ENCODE assay signal across 9 cellular contexts in the genomic region with DNA sequence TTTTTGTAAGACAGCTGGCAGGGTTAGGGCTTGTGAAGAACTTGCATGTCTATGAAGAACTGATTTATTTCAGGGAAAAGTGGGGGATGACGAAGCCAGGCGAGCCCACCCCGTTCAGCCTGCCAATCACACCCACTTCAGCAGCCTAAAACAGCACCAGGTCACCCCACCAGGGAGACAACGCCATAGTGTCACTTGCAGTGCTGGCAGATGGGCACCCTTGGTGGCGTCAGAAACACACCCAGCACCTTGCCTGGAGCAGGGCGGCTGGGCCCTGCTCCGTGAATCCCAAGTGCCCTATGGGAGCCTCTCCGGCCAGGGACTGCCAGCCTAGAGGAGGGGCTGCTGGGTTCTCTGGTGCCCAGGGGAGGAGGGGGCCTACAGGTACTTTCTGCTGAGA. TPM values are rescaled to one million over a fixed set of nuclear protein-coding genes. Genes with fewer than 3 reads are reported as not detected.
DNase-seq lines count a peak whose midpoint lies in the region; ATAC-seq, FAIRE-seq and TF ChIP-seq lines count a peak whose summit lies in the region.
"Had no signal": no experiment of that assay in that cellular context is flagged by ENCODE, and none has a peak within 500 bp of the region (broad histone marks: within the 10 kb centered on the region; RNA-seq: fewer than 3 reads in every experiment).

No MANE protein-coding gene starts in this region.

- no peaks in the 10 kb centered on the region; the same call in 1 of the 2 replicates for H4K20me1 ChIP-seq in GM12878 (ENCODE audit: control insufficient read depth, insufficient read depth)

- H3K4me1 ChIP-seq in right cardiac atrium (ENCODE audit: control insufficient read depth, insufficient read depth, low read length): peaks cover 19% of the 10 kb centered on the region
- H3K4me1 ChIP-seq in GM12878 (ENCODE audit: control insufficient read depth, insufficient read depth, low read length): peaks cover 46% of the 10 kb centered on the region

- peaks cover 31 to 47% (median 45%) of the 10 kb centered on the region in 3 donors for H3K4me1 Mint-ChIP-seq in naive B cell

- FAIRE-seq in GM12878 (lab: Jason Lieb, UNC): no peak

- intact Hi-C loops in right cardiac atrium (cut with DNase I) (loop anchor here (5.0 to 10.0 kb wide), 3 partner anchors 111 to 124 kb away; a partner anchor contains a TSS), left ventricle myocardium superior (cut with micrococcal nuclease) (no loop called here), GM12878 (cut with micrococcal nuclease; ENCODE audit: unreplicated experiment) (no loop called here)

- no peak for TF ChIP-seq RAD21 in GM12878 (IDR thresholded peaks at IDR 0.05; ENCODE audit: insufficient read depth, low read depth, low read length)

- peaks cover 1% of the 10 kb centered on the region; the same call in 1 of the 2 replicates for H3K79me2 ChIP-seq in GM12878 (ENCODE audit: control insufficient read depth, insufficient read depth, low read length)

- CTCF ChIA-PET in GM12878 (lab: Yijun Ruan, JAX): interaction anchor here (0.7 to 2.9 kb wide), 2 partner anchors 123 to 282 kb away, joined by 3 to 8 read pairs; no protein-coding TSS in a partner anchor

- no peak overlapping the region for H2AFZ ChIP-seq in GM12878 (ENCODE audit: control insufficient read depth, low read depth, low read length)

- H3K9ac ChIP-seq in GM12878 (ENCODE audit: control insufficient read depth, insufficient read depth, low read length): no peak overlapping the region

- SMC1A ChIA-PET in GM12878 (lab: Charles Lee; ENCODE audit: uncharacterized antibody, unreplicated experiment): no interaction called here

- RAD21 ChIA-PET in GM12878 (lab: Charles Lee; ENCODE audit: unreplicated experiment): interaction anchor here (1.9 kb wide), 1 partner anchor 123 kb away, joined by 4 read pairs; no protein-coding TSS in a partner anchor

- no TSS peak for BruUV-seq in GM12878 (replicated peaks; lab: Mats Ljungman, UMichigan)

- DNase-seq in right cardiac atrium (peak in 2 of 3 donors; percentile 50 to 60), left ventricle myocardium superior (no peak), GM12878 (ENCODE audit: low read depth, low spot score) (no peak), naive B cell (no peak), iPS-NIHi11 (ENCODE audit: low spot score) (no peak), AG08395 (ENCODE audit: low spot score) (no peak)
- DNase-seq: NCI-H82 had no signal

- H3K4me3 ChIP-seq in right cardiac atrium (ENCODE audit: low read length): no peak overlapping the region
- H3K4me3 ChIP-seq in GM12878: no peak overlapping the region

- H3K27ac ChIP-seq in right cardiac atrium (ENCODE audit: low read length) (no peak overlapping the region), GM12878 (ENCODE audit: control insufficient read depth, insufficient read depth) (no peak overlapping the region)

- WGBS in right cardiac atrium: 61% methylated on average over 8 of the region's 8 CpGs
- 79% methylated on average over 8 of the region's 8 CpGs for WGBS in GM12878 (ENCODE audit: insufficient coverage, insufficient replicate concordance, low lambda C conversion rate, missing lambda C conversion rate)

- no peaks in the 10 kb centered on the region for H3K9me3 Mint-ChIP-seq in naive B cell

- POLR2A ChIA-PET in GM12878 (lab: Charles Lee): interaction anchor here (0.5 kb wide), 1 partner anchor 7 kb away, joined by 5 read pairs; no protein-coding TSS in a partner anchor

- peak overlapping the region; percentile 68 to 100 (median 86) for H3K27ac Mint-ChIP-seq in naive B cell

- no peaks in the 10 kb centered on the region for H3K9me3 ChIP-seq in right cardiac atrium (ENCODE audit: control insufficient read depth, low read length)
- H3K9me3 ChIP-seq in GM12878 (replicated peaks; ENCODE audit: control insufficient read depth, insufficient read depth, low read length): no peaks in the 10 kb centered on the region

- no peak for TF ChIP-seq CTCF in GM12878 (IDR thresholded peaks at IDR 0.05 in 2 of 3, conservative IDR thresholded peaks at IDR 0.05 in 1 of 3; ENCODE audit: control insufficient read depth in 2 of 3, extremely low read depth in 1 of 3, insufficient read depth in 1 of 3, low read depth in 3 of 3, low read length in 3 of 3)

- H3K36me3 ChIP-seq in GM12878 (ENCODE audit: control insufficient read depth in 2 of 2, insufficient read depth in 2 of 2, low read length in 1 of 2): peaks cover 16 to 19% of the 10 kb centered on the region in 2 experiments; a peak in 3 of 4 replicates

- H3K4me3 Mint-ChIP-seq in naive B cell: peak overlapping the region in 7 of 8 donors; percentile 65 to 82 (median 75)

- TF ChIP-seq POLR2A in GM12878 (IDR thresholded peaks at IDR 0.05; ENCODE audit: low read depth, low read length): peak; percentile 29; the same call in 1 of the 2 replicates

- H3K27me3 Mint-ChIP-seq in naive B cell: no peaks in the 10 kb centered on the region

- no peak for ATAC-seq in right cardiac atrium
- ATAC-seq in left ventricle myocardium superior: no peak
- ATAC-seq in GM12878: no peak
- ATAC-seq in naive B cell (ENCODE audit: low read depth in 2 of 2): no peak
- no peak for ATAC-seq in GM18519 (IDR thresholded peaks at IDR 0.05; ENCODE audit: low FRiP score, unreplicated experiment)
- ATAC-seq in HG02642 (IDR thresholded peaks at IDR 0.05; ENCODE audit: poor library complexity, unreplicated experiment): no peak

- H3K36me3 Mint-ChIP-seq in naive B cell: peaks cover 7 to 11% of the 10 kb centered on the region in 2 donors

- peak overlapping the region; percentile 13; the same call in 1 of the 2 replicates for H3K4me2 ChIP-seq in GM12878 (ENCODE audit: control insufficient read depth, insufficient read depth)

- in situ Hi-C loops in GM12878 (cut with MboI): loop anchor here (10.0 kb wide), 1 partner anchor 121 kb away; no protein-coding TSS in a partner anchor

- TF ChIP-seq EP300 in GM12878 (IDR thresholded peaks at IDR 0.05; ENCODE audit: borderline replicate concordance in 1 of 2, control insufficient read depth in 1 of 2, low read depth in 2 of 2, low read length in 2 of 2): no peak

- no peaks in the 10 kb centered on the region for H3K27me3 ChIP-seq in right cardiac atrium (ENCODE audit: control insufficient read depth, insufficient read depth)
- H3K27me3 ChIP-seq in GM12878 (replicated peaks in 1 of 2; ENCODE audit: control insufficient read depth in 2 of 2, insufficient read depth in 2 of 2, low read length in 1 of 2): no peaks in the 10 kb centered on the region

TF ChIP-seq in GM12878, 131 proteins besides CTCF, POLR2A, EP300 and RAD21:
- no peak for TF ChIP-seq SMARCA5 (IDR thresholded peaks at IDR 0.05)
- no peak for TF ChIP-seq HDAC2 (IDR thresholded peaks at IDR 0.05)
- TF ChIP-seq MEF2A (IDR thresholded peaks at IDR 0.05; ENCODE audit: insufficient read depth, low read depth, low read length): no peak
- TF ChIP-seq CREB1 (IDR thresholded peaks at IDR 0.05; ENCODE audit: low read depth): no peak
- TF ChIP-seq SMAD5 (IDR thresholded peaks at IDR 0.05; ENCODE audit: low read depth): no peak
- TF ChIP-seq ZNF384 (IDR thresholded peaks at IDR 0.05; ENCODE audit: borderline replicate concordance, low read depth, low read length): no peak
- TF ChIP-seq RCOR1 (conservative IDR thresholded peaks at IDR 0.05; ENCODE audit: low read depth, low read length): no peak
- no peak for TF ChIP-seq RELA (IDR thresholded peaks at IDR 0.05; ENCODE audit: borderline replicate concordance, partially characterized antibody)

RNA-seq across cellular contexts. Expression of a gene that starts 5.0 kb away (rescaled TPM):
- 10 to 100 TPM; 31.8 to 42.8 (median 38.2) TPM for total RNA-seq in right cardiac atrium
- polyA plus RNA-seq in right cardiac atrium: 25.5 TPM
- 24.4 TPM for total RNA-seq in left ventricle myocardium superior
- total RNA-seq in GM12878 (2013; cell fraction: nucleolus; rRNA removed): 113 and 124 TPM in 2 replicates
- 46.5 and 49.1 TPM in 2 replicates for total RNA-seq in GM12878 (2014; rRNA removed)
- total RNA-seq in GM12878 (2014; rRNA removed; fragmentation: Illumina TruSeq; extraction: Trizol): 27.0 and 30.2 TPM in 2 replicates
- total RNA-seq in GM12878 (2021): 78.7 and 93.2 TPM in 2 replicates
- polyA plus RNA-seq in GM12878 (2011; ENCODE audit: low read depth): 36.7 TPM
- 48.7 and 62.6 TPM in 2 replicates for polyA plus RNA-seq in GM12878 (2011; rRNA removed)
- polyA plus RNA-seq in GM12878 (2011; cell fraction: cytosol; rRNA removed): 72.7 and 78.2 TPM in 2 replicates
- polyA plus RNA-seq in GM12878 (2011; cell fraction: nucleus; rRNA removed): 242 and 315 TPM in 2 replicates
- 42.3 and 46.1 TPM in 2 replicates for polyA plus RNA-seq in GM12878 (2012)
- 10.6 and 32.9 TPM in 2 replicates for polyA plus RNA-seq in GM12878 (2014; fragmentation: Illumina TruSeq; extraction: Trizol)
- polyA plus RNA-seq in GM12878 (2014; fragmentation: Nextera tagmentation; extraction: Ambion mirVana): 1 to 10 TPM; 1.1 to 3.6 TPM
- 70.8 and 75.2 TPM in 2 replicates for polyA plus RNA-seq in GM12878 (2014; rRNA removed)
- 10 to 100 TPM; 44.6 to 60.6 TPM for polyA plus RNA-seq in GM12878 (2016; fragmentation: Nextera tagmentation; extraction: Ambion mirVana)
- 21.1 and 51.6 TPM in 2 replicates for polyA minus RNA-seq in GM12878 (2011; rRNA and poly(A)+ RNA removed)
- polyA minus RNA-seq in GM12878 (2011; cell fraction: cytosol; rRNA and poly(A)+ RNA removed): 29.9 and 30.3 TPM in 2 replicates
- polyA minus RNA-seq in GM12878 (2011; cell fraction: nucleus; rRNA and poly(A)+ RNA removed): 39.2 and 54.4 TPM in 2 replicates
- 10 to 100 TPM; 38.4 to 56.6 (median 44.5) TPM for polyA plus RNA-seq in naive B cell (ENCODE audit: low read depth in 6 of 6)

RNA-seq across cellular contexts. Expression of a gene that starts 59.2 kb away (rescaled TPM):
- 10 to 100 TPM; 16.9 to 25.4 (median 21.8) TPM for total RNA-seq in right cardiac atrium
- polyA plus RNA-seq in right cardiac atrium: 21.6 TPM
- 22.3 TPM for total RNA-seq in left ventricle myocardium superior
- 45.6 and 46.9 TPM in 2 replicates for total RNA-seq in GM12878 (2013; cell fraction: nucleolus; rRNA removed)
- 19.3 and 29.4 TPM in 2 replicates for total RNA-seq in GM12878 (2014; rRNA removed)
- 20.1 and 22.0 TPM in 2 replicates for total RNA-seq in GM12878 (2014; rRNA removed; fragmentation: Illumina TruSeq; extraction: Trizol)
- 37.0 and 46.0 TPM in 2 replicates for total RNA-seq in GM12878 (2021)
- 32.2 TPM for polyA plus RNA-seq in GM12878 (2011; ENCODE audit: low read depth)
- 3.6 and 7.4 TPM in 2 replicates for polyA plus RNA-seq in GM12878 (2011; rRNA removed)
- 10.7 and 16.9 TPM in 2 replicates for polyA plus RNA-seq in GM12878 (2011; cell fraction: cytosol; rRNA removed)
- 166 and 242 TPM in 2 replicates for polyA plus RNA-seq in GM12878 (2011; cell fraction: nucleus; rRNA removed)
- 30.6 and 44.2 TPM in 2 replicates for polyA plus RNA-seq in GM12878 (2012)
- 20.1 and 30.0 TPM in 2 replicates for polyA plus RNA-seq in GM12878 (2014; fragmentation: Illumina TruSeq; extraction: Trizol)
- polyA plus RNA-seq in GM12878 (2014; fragmentation: Nextera tagmentation; extraction: Ambion mirVana): 1 to 10 TPM; 5.1 to 9.0 TPM
- polyA plus RNA-seq in GM12878 (2014; rRNA removed): 37.4 and 52.0 TPM in 2 replicates
- polyA plus RNA-seq in GM12878 (2016; fragmentation: Nextera tagmentation; extraction: Ambion mirVana): 10 to 100 TPM; 24.0 to 27.8 TPM
- polyA minus RNA-seq in GM12878 (2011; rRNA and poly(A)+ RNA removed): 9.1 and 11.0 TPM in 2 replicates
- 69.0 and 71.3 TPM in 2 replicates for polyA minus RNA-seq in GM12878 (2011; cell fraction: cytosol; rRNA and poly(A)+ RNA removed)
- polyA minus RNA-seq in GM12878 (2011; cell fraction: nucleus; rRNA and poly(A)+ RNA removed): 23.5 and 39.3 TPM in 2 replicates
- 10 to 100 TPM; 11.9 to 24.1 (median 14.0) TPM for polyA plus RNA-seq in naive B cell (ENCODE audit: low read depth in 6 of 6)

Comparison
In these comparisons a context has a peak if more than half of its experiments do, and no peak if none do; other contexts are left out.
1. DNase-seq: peak in right cardiac atrium (2 of 3); none in left ventricle myocardium superior (single experiment), GM12878 (single experiment), naive B cell (single experiment), iPS-NIHi11 (single experiment) and AG08395 (single experiment).
2. intact Hi-C loops: an anchor here in right cardiac atrium (5.0 to 10.0 kb wide); none called in left ventricle myocardium superior and GM12878.